ENCODE assay signal across 13 cellular contexts in the genomic region with DNA sequence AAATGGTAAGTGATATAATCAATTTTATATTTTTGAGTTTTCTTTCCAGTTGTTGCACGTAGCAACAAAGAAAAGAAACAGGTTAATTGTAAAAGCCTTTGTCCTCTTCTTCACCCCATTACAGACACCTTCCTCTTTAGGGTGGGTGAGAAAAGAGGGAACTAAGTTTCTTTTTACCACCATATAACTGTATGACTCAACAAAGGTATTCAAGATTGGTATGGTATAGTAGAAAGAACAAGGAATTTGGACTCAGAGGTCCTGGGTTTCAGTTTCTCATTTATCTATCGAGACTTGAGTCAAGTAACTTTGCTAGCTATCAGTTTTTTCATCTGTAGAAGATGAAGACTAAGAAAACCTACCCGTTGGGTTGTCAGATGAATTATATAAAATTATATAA.
DNase-seq lines count a peak whose midpoint lies in the region; ATAC-seq and TF ChIP-seq lines count a peak whose summit lies in the region.
"Had no signal": no experiment of that assay in that cellular context is flagged by ENCODE, and none has a peak within 500 bp of the region (broad histone marks: within the 10 kb centered on the region; RNA-seq: fewer than 3 reads in every experiment).

No MANE protein-coding gene starts in this region.

- ATAC-seq in GM18520 (IDR thresholded peaks at IDR 0.05; ENCODE audit: unreplicated experiment) (peak; percentile 72), GM21423 (IDR thresholded peaks at IDR 0.05; ENCODE audit: unreplicated experiment) (peak; percentile 68), HG03103 (IDR thresholded peaks at IDR 0.05; ENCODE audit: low read depth, unreplicated experiment) (peak; percentile 84)
- ATAC-seq: upper lobe of right lung had no signal

- TF ChIP-seq POLR2A in erythroblast (IDR thresholded peaks at IDR 0.05; ENCODE audit: low read length): no peak

- DNase-seq in OCI-M1 (lab: John Stamatoyannopoulos, UW) (peak; percentile 14), NCI-H2196 treated with DMSO at 0.1 percent for 48 hours (lab: John Stamatoyannopoulos, UW; ENCODE audit: unreplicated experiment) (no peak), AG08395 (ENCODE audit: low spot score) (no peak), erythroblast (lab: John Stamatoyannopoulos, UW) (no peak)
- DNase-seq in stimulated activated CD4-positive, alpha-beta T cell treated with anti-CD3 and anti-CD28 coated beads, Interleukin-1b, Interleukin-23, amount 100 ng/mL, for 48 hours: no peak
- DNase-seq: activated B cell treated with CpG ODN at 0.5 μM for 24 hours; activated naive CD4-positive, alpha-beta T cell treated with anti-CD3 and anti-CD28 coated beads, Interleukin-2, amount 10 ng/mL, durations not matched to agents 7 days and 5 days; mesenchymal stem cell; NCI-H146; upper lobe of right lung had no signal
